In the genomic region with DNA sequence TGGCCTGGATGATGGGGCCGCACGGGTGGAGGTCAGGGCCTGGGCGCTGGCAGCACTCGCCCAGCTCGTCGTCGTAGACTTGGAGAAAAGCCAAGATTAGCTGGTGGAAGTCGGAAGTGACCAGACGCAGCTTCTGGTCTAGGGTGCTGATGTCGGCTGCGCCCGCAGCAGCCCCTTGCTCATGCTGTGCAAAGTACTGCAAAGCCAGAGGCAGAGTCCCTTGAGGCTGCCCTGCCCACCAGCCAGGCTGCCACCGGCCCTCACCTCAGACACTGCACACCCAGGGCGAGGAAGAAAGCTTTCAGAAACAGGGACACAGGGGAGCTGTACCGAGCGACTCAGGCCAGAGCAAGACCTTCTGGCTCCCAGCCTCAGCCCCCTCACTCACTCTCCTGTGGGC, we compare ENCODE assay signal across 32 cellular contexts. TPM values are rescaled to one million over a fixed set of nuclear protein-coding genes. Genes with fewer than 3 reads are reported as not detected.
"Had no signal": no experiment of that assay in that cellular context is flagged by ENCODE, and none has a peak within 500 bp of the region (broad histone marks: within the 10 kb centered on the region; RNA-seq: fewer than 3 reads in every experiment).

No MANE protein-coding gene starts in this region.

- H3K4me3 ChIP-seq: coronary artery, gastroesophageal sphincter, heart left ventricle, hepatocyte, left lung, mucosa of descending colon, prostate gland, sigmoid colon, spleen, testis, tibial artery had no signal

- H2AFZ ChIP-seq: hepatocyte had no signal

- H3K27ac ChIP-seq: coronary artery, foreskin keratinocyte, gastroesophageal sphincter, heart left ventricle, hepatocyte, left lung, prostate gland, sigmoid colon, spleen, testis, tibial artery had no signal

- H3K79me2 ChIP-seq: hepatocyte had no signal

- DNase-seq: dermis blood vessel endothelial cell; effector memory CD8-positive, alpha-beta T cell; left lung; mesenchymal stem cell; mucosa of descending colon; naive B cell; nephron progenitor cell; sigmoid colon; stimulated activated CD4-positive, alpha-beta T cell treated with anti-CD3 and anti-CD28 coated beads, Interleukin-4, amount 100 ng/mL, for 4 hours; stimulated activated naive CD8-positive, alpha-beta T cell treated with anti-CD3 and anti-CD28 coated beads, Interleukin-15, Interleukin-2, amounts not matched to agents 100 U/mL and 50 U/mL, for 24 hours had no signal

- FAIRE-seq: endometrium had no signal

- H3K9me3 Mint-ChIP-seq: effector memory CD8-positive, alpha-beta T cell; stimulated activated memory B cell treated with anti-CD40 and anti-IgM and Interleukin-4, amounts not matched to agents 10 μg/mL and 1 μg/mL and 100 μg/mL, for 72 hours; type B pancreatic cell had no signal

- H3K9me3 ChIP-seq: gastroesophageal sphincter, heart left ventricle, left lung, mucosa of descending colon, prostate gland, sigmoid colon, spleen, testis, tibial artery had no signal

- H3K4me1 ChIP-seq: foreskin keratinocyte, left lung, prostate gland, spleen, testis, tibial artery had no signal

- H3K4me2 ChIP-seq: hepatocyte had no signal

- H3K27me3 ChIP-seq: foreskin keratinocyte, gastroesophageal sphincter, heart left ventricle, hepatocyte, left lung, sigmoid colon, spleen, testis, tibial artery had no signal

- ATAC-seq: effector memory CD8-positive, alpha-beta T cell; foreskin keratinocyte; gastroesophageal sphincter; left lung; mucosa of descending colon; stimulated activated memory B cell treated with anti-CD40 and anti-IgM and Interleukin-4, amounts not matched to agents 10 μg/mL and 1 μg/mL and 100 μg/mL, for 72 hours; stimulated activated naive CD8-positive, alpha-beta T cell treated with anti-CD3 and anti-CD28 coated beads, Interleukin-15, Interleukin-2, amounts not matched to agents 100 U/mL and 50 U/mL, for 24 hours had no signal

- H3K36me3 ChIP-seq: prostate gland had no signal

- H3K27me3 Mint-ChIP-seq: effector memory CD8-positive, alpha-beta T cell; naive B cell; stimulated activated memory B cell treated with anti-CD40 and anti-IgM and Interleukin-4, amounts not matched to agents 10 μg/mL and 1 μg/mL and 100 μg/mL, for 72 hours; type B pancreatic cell had no signal

- H3K4me1 Mint-ChIP-seq: naive B cell; nephron progenitor cell; stimulated activated memory B cell treated with anti-CD40 and anti-IgM and Interleukin-4, amounts not matched to agents 10 μg/mL and 1 μg/mL and 100 μg/mL, for 72 hours had no signal

- H3K4me3 Mint-ChIP-seq: effector memory CD8-positive, alpha-beta T cell; mesothelial cell of epicardium; naive B cell; nephron progenitor cell; stimulated activated memory B cell treated with anti-CD40 and anti-IgM and Interleukin-4, amounts not matched to agents 10 μg/mL and 1 μg/mL and 100 μg/mL, for 72 hours; type B pancreatic cell had no signal

- H3K27ac Mint-ChIP-seq: effector memory CD8-positive, alpha-beta T cell; mesothelial cell of epicardium; naive B cell; nephron progenitor cell; stimulated activated memory B cell treated with anti-CD40 and anti-IgM and Interleukin-4, amounts not matched to agents 10 μg/mL and 1 μg/mL and 100 μg/mL, for 72 hours; type B pancreatic cell had no signal

RNA-seq across cellular contexts. Expression of gene TREX2, which starts 9.7 kb away (rescaled TPM):
- polyA plus RNA-seq: fibroblast of lung had no signal

RNA-seq across cellular contexts. Expression of gene PNMA6E, which starts 54.4 kb away (rescaled TPM):
- total RNA-seq: dermis blood vessel endothelial cell, fibroblast of lung, foreskin keratinocyte, gastroesophageal sphincter, heart left ventricle, hepatocyte, kidney epithelial cell, left cardiac atrium, left lung, lung microvascular endothelial cell, mesothelial cell of epicardium, mucosa of descending colon, osteocyte, right cardiac atrium, sigmoid colon, skeletal muscle tissue, spleen, urinary bladder had no signal
- polyA plus RNA-seq: esophagus, fibroblast of lung, foreskin keratinocyte, heart left ventricle, hepatocyte, right cardiac atrium, sigmoid colon, spleen, urinary bladder had no signal
